In the genomic region with DNA sequence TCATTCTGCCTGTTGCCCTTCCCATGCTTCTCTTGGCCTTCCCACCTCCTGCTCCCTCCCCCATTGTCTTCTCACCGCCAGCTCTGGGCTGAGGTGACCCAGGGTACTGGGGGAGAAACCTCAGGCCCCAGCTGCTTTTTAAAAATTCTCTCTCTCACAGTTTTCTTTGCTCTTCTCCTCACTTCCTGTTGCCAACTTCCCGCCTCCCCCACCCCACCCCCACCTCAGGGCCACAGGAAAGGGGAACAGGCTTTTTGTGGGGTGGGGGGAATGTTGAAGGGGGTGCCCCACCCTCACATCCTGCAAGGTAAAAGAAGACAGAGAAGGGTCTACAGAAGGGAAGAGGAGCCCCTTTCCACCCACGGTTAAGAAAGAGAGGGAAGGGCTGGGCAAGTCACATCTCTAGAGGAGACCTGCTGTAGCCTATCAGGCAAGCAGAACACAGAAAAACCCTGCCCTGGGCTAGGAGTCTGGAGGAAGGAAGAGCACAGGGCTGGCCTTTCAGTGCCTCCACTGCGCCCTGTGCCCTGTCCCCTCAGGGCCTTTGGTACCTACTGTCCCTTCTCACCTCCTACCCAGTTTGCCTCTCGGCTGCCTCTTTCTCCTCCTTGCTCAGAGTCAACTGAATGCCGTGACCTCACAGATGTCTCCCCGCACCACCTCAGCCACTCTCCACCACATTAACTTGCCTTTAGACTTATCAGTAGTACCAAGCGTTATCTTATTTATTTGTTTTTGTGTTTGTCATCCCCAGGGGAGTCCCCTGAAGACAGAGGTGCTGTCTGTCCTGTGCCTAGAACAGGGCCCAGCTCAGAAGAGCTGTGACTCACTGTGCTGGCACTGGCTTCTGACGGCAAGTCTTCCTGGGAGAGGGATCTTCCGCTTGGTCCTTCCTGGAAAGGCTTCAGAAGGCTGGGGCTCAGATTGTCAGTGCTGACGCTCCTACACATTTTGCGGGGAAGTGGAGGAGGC, we compare ENCODE assay signal across 9 cellular contexts. TPM values are rescaled to one million over a fixed set of nuclear protein-coding genes. Genes with fewer than 3 reads are reported as not detected.
A peak's percentile ranks its signal among the peaks of the same experiment; 100 is the strongest.
DNase-seq lines count a peak whose midpoint lies in the region; ATAC-seq and TF ChIP-seq lines count a peak whose summit lies in the region.
"Had no signal": no experiment of that assay in that cellular context is flagged by ENCODE, and none has a peak within 500 bp of the region (broad histone marks: within the 10 kb centered on the region; RNA-seq: fewer than 3 reads in every experiment).

No MANE protein-coding gene starts in this region.

- H3K36me3 Mint-ChIP-seq in activated CD4-positive, alpha-beta T cell treated with anti-CD3 and anti-CD28 coated beads, Interleukin-2, amount 10 ng/mL, durations not matched to agents 24 days and 14 days (ENCODE audit: low read depth): peaks cover 49% of the 10 kb centered on the region
- peaks cover 26% of the 10 kb centered on the region for H3K36me3 Mint-ChIP-seq in glutamatergic neuron (ENCODE audit: unreplicated experiment)

- peak; percentile 87 for DNase-seq in activated CD4-positive, alpha-beta T cell treated with anti-CD3 and anti-CD28 coated beads, Interleukin-2, amount 10 ng/mL, durations not matched to agents 24 days and 14 days
- DNase-seq in fibroblast of villous mesenchyme (ENCODE audit: low read depth) (peak; percentile 55), glutamatergic neuron (no peak), superior temporal gyrus (ENCODE audit: extremely low spot score) (no peak)
- peak; percentile 48 for DNase-seq in stimulated activated naive CD4-positive, alpha-beta T cell treated with Interleukin-2 at 50 U/mL for 16 hours (lab: John Stamatoyannopoulos, UW)

- ATAC-seq in GM18858 (IDR thresholded peaks at IDR 0.05; ENCODE audit: unreplicated experiment): peak; percentile 39
- peak; percentile 37 for ATAC-seq in HG03378 (IDR thresholded peaks at IDR 0.05; ENCODE audit: unreplicated experiment)
- no peak for ATAC-seq in HG02571 (IDR thresholded peaks at IDR 0.05; ENCODE audit: unreplicated experiment)

- no peak for TF ChIP-seq CTCF in fibroblast of villous mesenchyme (IDR thresholded peaks at IDR 0.05; ENCODE audit: insufficient read depth, low read depth, low read length)
- no peak for TF ChIP-seq CTCF in glutamatergic neuron (IDR thresholded peaks at IDR 0.05; ENCODE audit: partially characterized antibody, unreplicated experiment)

- peaks cover 66% of the 10 kb centered on the region for H3K4me1 Mint-ChIP-seq in activated CD4-positive, alpha-beta T cell treated with anti-CD3 and anti-CD28 coated beads, Interleukin-2, amount 10 ng/mL, durations not matched to agents 24 days and 14 days
- peaks cover 3% of the 10 kb centered on the region for H3K4me1 Mint-ChIP-seq in glutamatergic neuron (ENCODE audit: low read depth, unreplicated experiment)

- no peaks in the 10 kb centered on the region for H3K9me3 Mint-ChIP-seq in activated CD4-positive, alpha-beta T cell treated with anti-CD3 and anti-CD28 coated beads, Interleukin-2, amount 10 ng/mL, durations not matched to agents 24 days and 14 days
- peaks cover 5% of the 10 kb centered on the region for H3K9me3 Mint-ChIP-seq in glutamatergic neuron (ENCODE audit: unreplicated experiment)

- H3K27ac Mint-ChIP-seq in activated CD4-positive, alpha-beta T cell treated with anti-CD3 and anti-CD28 coated beads, Interleukin-2, amount 10 ng/mL, durations not matched to agents 24 days and 14 days: peak overlapping the region; percentile 97
- no peak overlapping the region for H3K27ac Mint-ChIP-seq in glutamatergic neuron (ENCODE audit: unreplicated experiment)

- H3K4me3 Mint-ChIP-seq in activated CD4-positive, alpha-beta T cell treated with anti-CD3 and anti-CD28 coated beads, Interleukin-2, amount 10 ng/mL, durations not matched to agents 24 days and 14 days: peak overlapping the region; percentile 96
- H3K4me3 Mint-ChIP-seq in glutamatergic neuron (ENCODE audit: unreplicated experiment): no peak overlapping the region

- no peak overlapping the region for H3K4me3 ChIP-seq in fibroblast of villous mesenchyme (ENCODE audit: low read depth, low read length)

- intact Hi-C loops in activated CD4-positive, alpha-beta T cell treated with anti-CD3 and anti-CD28 coated beads, Interleukin-2, amount 10 ng/mL, durations not matched to agents 24 days and 14 days (cut with micrococcal nuclease): loop anchor here (1.0 to 10.0 kb wide), 5 partner anchors 16 to 471 kb away; a partner anchor contains a TSS

- no peaks in the 10 kb centered on the region for H3K27me3 Mint-ChIP-seq in activated CD4-positive, alpha-beta T cell treated with anti-CD3 and anti-CD28 coated beads, Interleukin-2, amount 10 ng/mL, durations not matched to agents 24 days and 14 days
- H3K27me3 Mint-ChIP-seq in glutamatergic neuron (ENCODE audit: unreplicated experiment): peaks cover 13% of the 10 kb centered on the region

RNA-seq across cellular contexts. Expression of a gene that starts 1.7 kb away (rescaled TPM):
- total RNA-seq in activated CD4-positive, alpha-beta T cell treated with anti-CD3 and anti-CD28 coated beads, Interleukin-2, amount 10 ng/mL, durations not matched to agents 24 days and 14 days: 102 and 103 TPM in 2 replicates
- under 0.01 TPM in 2 replicates for total RNA-seq in fibroblast of villous mesenchyme
- 52.0 TPM for total RNA-seq in glutamatergic neuron (ENCODE audit: unreplicated experiment)
- total RNA-seq: RPMI7951 had no signal

RNA-seq across cellular contexts. Expression of a gene that starts 9.9 kb away (rescaled TPM):
- 307 and 316 TPM in 2 replicates for total RNA-seq in activated CD4-positive, alpha-beta T cell treated with anti-CD3 and anti-CD28 coated beads, Interleukin-2, amount 10 ng/mL, durations not matched to agents 24 days and 14 days
- total RNA-seq in fibroblast of villous mesenchyme: 158 and 244 TPM in 2 replicates
- 870 TPM for total RNA-seq in glutamatergic neuron (ENCODE audit: unreplicated experiment)

RNA-seq across cellular contexts. Expression of a gene that starts 18.4 kb away (rescaled TPM):
- total RNA-seq in activated CD4-positive, alpha-beta T cell treated with anti-CD3 and anti-CD28 coated beads, Interleukin-2, amount 10 ng/mL, durations not matched to agents 24 days and 14 days: 0.96 and 1.2 TPM in 2 replicates
- total RNA-seq in fibroblast of villous mesenchyme: 0.86 and 1.9 TPM in 2 replicates
- 2.3 TPM for total RNA-seq in glutamatergic neuron (ENCODE audit: unreplicated experiment)

RNA-seq across cellular contexts. Expression of a gene that starts 22.9 kb away (rescaled TPM):
- total RNA-seq in activated CD4-positive, alpha-beta T cell treated with anti-CD3 and anti-CD28 coated beads, Interleukin-2, amount 10 ng/mL, durations not matched to agents 24 days and 14 days: 0.07 TPM in 1 of 2 replicates, not detected in the other
- total RNA-seq in fibroblast of villous mesenchyme (1.7 and 4.5 TPM in 2 replicates), glutamatergic neuron (ENCODE audit: unreplicated experiment) (18.0 TPM)

RNA-seq across cellular contexts. Expression of a gene that starts 42.3 kb away (rescaled TPM):
- 15.3 and 16.7 TPM in 2 replicates for total RNA-seq in activated CD4-positive, alpha-beta T cell treated with anti-CD3 and anti-CD28 coated beads, Interleukin-2, amount 10 ng/mL, durations not matched to agents 24 days and 14 days
- total RNA-seq in fibroblast of villous mesenchyme (18.1 and 56.7 TPM in 2 replicates), glutamatergic neuron (ENCODE audit: unreplicated experiment) (70.9 TPM)

Comparison
In these comparisons a context has a peak if more than half of its experiments do, and no peak if none do; other contexts are left out.
1. DNase-seq: peak in activated CD4-positive, alpha-beta T cell treated with anti-CD3 and anti-CD28 coated beads, Interleukin-2, amount 10 ng/mL, durations not matched to agents 24 days and 14 days (single experiment), fibroblast of villous mesenchyme (single experiment) and stimulated activated naive CD4-positive, alpha-beta T cell treated with Interleukin-2 at 50 U/mL for 16 hours (single experiment); none in glutamatergic neuron (single experiment) and superior temporal gyrus (single experiment).
2. RNA of a gene that starts 1.7 kb away (total RNA-seq): 102 to 103 TPM in activated CD4-positive, alpha-beta T cell treated with anti-CD3 and anti-CD28 coated beads, Interleukin-2, amount 10 ng/mL, durations not matched to agents 24 days and 14 days and 52.0 TPM in glutamatergic neuron (single experiment); under 0.01 TPM in fibroblast of villous mesenchyme; every median in the first group is over 10 times any median in the second.